ENCODE assay signal across 17 cellular contexts in genomic region chr6:138467901-138468300, GRCh38.
"Had no signal": no experiment of that assay in that cellular context is flagged by ENCODE, and none has a peak within 500 bp of the region (broad histone marks: within the 10 kb centered on the region; RNA-seq: fewer than 3 reads in every experiment).

No MANE protein-coding gene starts in this region.

- ATAC-seq: body of pancreas; stimulated activated memory B cell treated with anti-CD40 and anti-IgM and Interleukin-4, amounts not matched to agents 10 μg/mL and 1 μg/mL and 100 μg/mL, for 72 hours had no signal

- FAIRE-seq: endothelial cell of umbilical vein, islet of Langerhans, TTC549 had no signal

- H3K36me3 Mint-ChIP-seq: activated naive CD8-positive, alpha-beta T cell; naive B cell; stimulated activated memory B cell treated with anti-CD40 and anti-IgM and Interleukin-4, amounts not matched to agents 10 μg/mL and 1 μg/mL and 100 μg/mL, for 72 hours had no signal

- H3K27ac ChIP-seq: body of pancreas, ovary had no signal

- H3K9me3 Mint-ChIP-seq: activated CD4-positive, alpha-beta T cell treated with anti-CD3 and anti-CD28 coated beads, Interleukin-2, amount 10 ng/mL, durations not matched to agents 24 days and 14 days; naive B cell; stimulated activated memory B cell treated with anti-CD40 and anti-IgM and Interleukin-4, amounts not matched to agents 10 μg/mL and 1 μg/mL and 100 μg/mL, for 72 hours had no signal

- DNase-seq: activated CD4-positive, alpha-beta T cell treated with anti-CD3 and anti-CD28 coated beads, Interleukin-2, amount 10 ng/mL, durations not matched to agents 24 days and 14 days; activated CD4-positive, CD25-positive, alpha-beta regulatory T cell; activated CD8-positive, alpha-beta memory T cell treated with anti-CD3 and anti-CD28 coated beads, Interleukin-2, amount 50 U/mL, for 48 hours; activated gamma-delta T cell treated with Interleukin-2 at 50 U/mL for 16 hours; amniotic stem cell; body of pancreas; cortex of kidney; effector CD8-positive, alpha-beta T cell; naive B cell; ovary; stimulated activated CD4-positive, alpha-beta T cell treated with anti-CD3 and anti-CD28 coated beads, Interleukin-2, amount 100 ng/mL, for 48 hours; T-helper 2 cell had no signal

- H3K27ac Mint-ChIP-seq: activated CD4-positive, alpha-beta T cell treated with anti-CD3 and anti-CD28 coated beads, Interleukin-2, amount 10 ng/mL, durations not matched to agents 24 days and 14 days; activated naive CD8-positive, alpha-beta T cell; naive B cell; stimulated activated memory B cell treated with anti-CD40 and anti-IgM and Interleukin-4, amounts not matched to agents 10 μg/mL and 1 μg/mL and 100 μg/mL, for 72 hours had no signal

- H3K4me1 ChIP-seq: body of pancreas had no signal

- H3K27me3 ChIP-seq: body of pancreas, ovary had no signal

- H3K4me3 Mint-ChIP-seq: activated CD4-positive, alpha-beta T cell treated with anti-CD3 and anti-CD28 coated beads, Interleukin-2, amount 10 ng/mL, durations not matched to agents 24 days and 14 days; activated naive CD8-positive, alpha-beta T cell; naive B cell; stimulated activated memory B cell treated with anti-CD40 and anti-IgM and Interleukin-4, amounts not matched to agents 10 μg/mL and 1 μg/mL and 100 μg/mL, for 72 hours had no signal

- H3K4me1 Mint-ChIP-seq: stimulated activated memory B cell treated with anti-CD40 and anti-IgM and Interleukin-4, amounts not matched to agents 10 μg/mL and 1 μg/mL and 100 μg/mL, for 72 hours had no signal

- H3K36me3 ChIP-seq: ovary had no signal

- H3K9me3 ChIP-seq: body of pancreas, ovary had no signal

- H3K4me3 ChIP-seq: body of pancreas, ovary had no signal
